8 cellular contexts compared by ENCODE assay signal in the genomic region with DNA sequence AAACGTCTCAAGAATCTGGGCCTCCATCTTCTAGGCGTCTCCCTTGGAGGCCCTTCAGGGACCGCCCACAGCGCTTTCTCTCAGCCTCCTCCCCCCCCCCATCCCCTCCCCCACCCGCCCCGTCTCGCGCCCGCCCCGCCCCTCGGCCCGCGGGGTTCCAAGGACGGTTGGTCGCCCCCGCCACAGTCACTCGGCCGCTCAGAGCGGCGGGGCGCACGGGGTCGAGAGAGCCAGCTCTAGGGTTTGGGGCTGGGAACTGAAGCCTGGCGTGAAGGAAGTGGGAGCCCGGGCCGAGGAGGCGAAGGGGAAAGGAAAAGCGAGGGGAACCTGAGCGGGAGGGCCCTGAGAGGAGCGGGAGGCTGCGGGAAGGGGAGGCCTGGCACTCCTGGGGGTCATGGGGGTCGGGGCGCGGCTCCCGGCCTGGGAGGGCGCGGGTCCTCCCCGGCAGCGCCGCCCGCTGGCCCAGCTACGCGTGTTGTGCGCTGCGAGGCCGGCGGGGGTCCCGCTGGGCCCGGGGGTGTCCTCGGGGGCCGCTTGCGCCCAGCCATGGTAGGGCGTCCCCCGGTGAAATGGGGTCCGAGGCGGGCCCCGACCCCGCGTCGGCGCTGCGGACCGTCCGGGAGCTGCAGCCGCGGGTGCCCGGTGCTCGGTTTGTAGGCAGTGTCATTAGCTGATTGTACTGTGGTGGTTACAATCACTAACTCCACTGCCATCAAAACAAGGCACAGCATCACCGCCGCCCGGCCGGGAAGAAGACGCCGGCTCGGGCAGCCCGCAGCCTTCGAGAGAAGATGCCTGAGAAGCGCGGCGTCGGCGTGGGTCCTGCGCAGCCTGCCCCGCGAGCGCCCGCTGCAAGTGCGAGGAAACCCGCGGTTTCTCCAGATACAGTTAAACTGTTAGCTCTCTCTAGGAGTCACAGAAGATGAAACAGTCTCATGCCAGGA. TPM values are rescaled to one million over a fixed set of nuclear protein-coding genes. Genes with fewer than 3 reads are reported as not detected.
DNase-seq lines count a peak whose midpoint lies in the region; ATAC-seq and TF ChIP-seq lines count a peak whose summit lies in the region.

A gene (minus strand): TSS at position 91 of the 944 bp plus-strand sequence. CDS start 13,610 bp downstream, outside the sequence.

- peak; percentile 24 for DNase-seq in stimulated activated CD4-positive, alpha-beta T cell treated with anti-CD3 and anti-CD28 coated beads, Interleukin-12 subunit alpha, Interleukin-12 subunit beta, amount 100 ng/mL, for 4 hours
- DNase-seq in stimulated activated CD4-positive, alpha-beta T cell treated with anti-CD3 and anti-CD28 coated beads, Interleukin-4, amount 100 ng/mL, for 24 hours: no peak
- DNase-seq in activated CD4-positive, alpha-beta memory T cell treated with anti-CD3 and anti-CD28 coated beads, Interleukin-2, amount 10 ng/mL, durations not matched to agents 7 days and 5 days: no peak
- no peak for DNase-seq in fibroblast of villous mesenchyme (ENCODE audit: low read depth)
- peak in 2 of 5 donors; percentile 12 to 34 for DNase-seq in ovary
- no peak for DNase-seq in GM19238 (ENCODE audit: insufficient read length, low spot score)
- no peak for DNase-seq in ureter (ENCODE audit: low spot score)

- 4% methylated on average over 78 to 90 of the region's 90 CpGs for WGBS in ovary, 3 donors

- H3K36me3 ChIP-seq in ovary: no peaks in the 10 kb centered on the region

- H3K36me3 Mint-ChIP-seq in activated CD4-positive, alpha-beta memory T cell treated with anti-CD3 and anti-CD28 coated beads, Interleukin-2, amount 10 ng/mL, durations not matched to agents 7 days and 5 days (ENCODE audit: low read depth): no peaks in the 10 kb centered on the region

- no peak for TF ChIP-seq POLR2A in ovary (IDR thresholded peaks at IDR 0.05)

- intact Hi-C loops in ovary (cut with DNase I): no loop called here

- no peaks in the 10 kb centered on the region for H3K9me3 ChIP-seq in ovary

- peaks cover 51% of the 10 kb centered on the region for H3K27me3 Mint-ChIP-seq in activated CD4-positive, alpha-beta memory T cell treated with anti-CD3 and anti-CD28 coated beads, Interleukin-2, amount 10 ng/mL, durations not matched to agents 7 days and 5 days

- H3K27me3 ChIP-seq in ovary: peaks cover 3% of the 10 kb centered on the region

- POLR2A ChIA-PET in activated CD4-positive, alpha-beta memory T cell treated with anti-CD3 and anti-CD28 coated beads, Interleukin-2, amount 10 ng/mL, durations not matched to agents 7 days and 5 days (lab: Charles Lee): interaction anchor here (0.6 kb wide), 1 partner anchor 10 kb away, joined by 3 read pairs; no protein-coding TSS in a partner anchor

- H3K27ac ChIP-seq in ovary: no peak within 1 kb of the TSS

- H3K4me3 Mint-ChIP-seq in activated CD4-positive, alpha-beta memory T cell treated with anti-CD3 and anti-CD28 coated beads, Interleukin-2, amount 10 ng/mL, durations not matched to agents 7 days and 5 days: peak within 1 kb of the TSS; percentile 37

- CTCF ChIA-PET in activated CD4-positive, alpha-beta memory T cell treated with anti-CD3 and anti-CD28 coated beads, Interleukin-2, amount 10 ng/mL, durations not matched to agents 7 days and 5 days (lab: Charles Lee): interaction anchor here (0.8 to 2.2 kb wide), 3 partner anchors 11 to 75 kb away, joined by 3 to 6 read pairs (median 6); no protein-coding TSS in a partner anchor

- H3K4me1 Mint-ChIP-seq in activated CD4-positive, alpha-beta memory T cell treated with anti-CD3 and anti-CD28 coated beads, Interleukin-2, amount 10 ng/mL, durations not matched to agents 7 days and 5 days: peaks cover 14% of the 10 kb centered on the region

- no peak for ATAC-seq in GM21447 (IDR thresholded peaks at IDR 0.05; ENCODE audit: unreplicated experiment)

- H3K4me1 ChIP-seq in ovary (ENCODE audit: insufficient read depth): peaks cover 6% of the 10 kb centered on the region

- no peak within 1 kb of the TSS for H3K27ac Mint-ChIP-seq in activated CD4-positive, alpha-beta memory T cell treated with anti-CD3 and anti-CD28 coated beads, Interleukin-2, amount 10 ng/mL, durations not matched to agents 7 days and 5 days

- TF ChIP-seq EP300 in ovary (IDR thresholded peaks at IDR 0.05): no peak

- H3K4me3 ChIP-seq in fibroblast of villous mesenchyme (ENCODE audit: low read depth, low read length) (peak within 1 kb of the TSS; percentile 50), ovary (peak within 1 kb of the TSS; percentile 21)

- no peaks in the 10 kb centered on the region for H3K9me3 Mint-ChIP-seq in activated CD4-positive, alpha-beta memory T cell treated with anti-CD3 and anti-CD28 coated beads, Interleukin-2, amount 10 ng/mL, durations not matched to agents 7 days and 5 days

- TF ChIP-seq CTCF in fibroblast of villous mesenchyme (IDR thresholded peaks at IDR 0.05; ENCODE audit: insufficient read depth, low read depth, low read length) (no peak), ovary (IDR thresholded peaks at IDR 0.05) (no peak)

RNA-seq across cellular contexts. Expression of the gene that starts here (rescaled TPM):
- not detected for total RNA-seq in activated CD4-positive, alpha-beta memory T cell treated with anti-CD3 and anti-CD28 coated beads, Interleukin-2, amount 10 ng/mL, durations not matched to agents 7 days and 5 days
- total RNA-seq in fibroblast of villous mesenchyme (not detected in 2 replicates), ovary (under 1 TPM in 1 of 7 donors, not detected in 6; 0.34 TPM), ureter (not detected)
- not detected for polyA plus RNA-seq in ovary
